In the genomic region with DNA sequence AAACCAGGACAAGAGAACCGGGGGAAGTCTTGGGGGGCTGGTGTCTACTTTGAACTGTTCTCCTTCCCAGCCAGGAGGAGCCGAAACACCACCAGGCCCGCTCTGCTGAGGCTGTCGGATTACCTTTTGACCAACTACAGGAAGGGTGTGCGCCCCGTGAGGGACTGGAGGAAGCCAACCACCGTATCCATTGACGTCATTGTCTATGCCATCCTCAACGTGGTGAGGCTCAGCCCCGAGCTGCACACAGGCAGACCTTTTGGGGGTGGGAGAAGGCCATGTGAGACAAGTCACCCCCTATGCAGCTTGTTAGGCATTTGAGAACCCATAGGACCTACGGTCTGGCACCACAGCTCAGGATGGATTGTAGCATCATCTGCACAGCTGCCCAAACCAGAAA, we compare ENCODE assay signal across 36 cellular contexts. TPM values are rescaled to one million over a fixed set of nuclear protein-coding genes. Genes with fewer than 3 reads are reported as not detected.
DNase-seq lines count a peak whose midpoint lies in the region; ATAC-seq and TF ChIP-seq lines count a peak whose summit lies in the region.
"Had no signal": no experiment of that assay in that cellular context is flagged by ENCODE, and none has a peak within 500 bp of the region (broad histone marks: within the 10 kb centered on the region; RNA-seq: fewer than 3 reads in every experiment).

No MANE protein-coding gene starts in this region.

- no peak for TF ChIP-seq CTCF in Peyer's patch (IDR thresholded peaks at IDR 0.05)
- TF ChIP-seq CTCF in mucosa of descending colon (IDR thresholded peaks at IDR 0.05) = no peak
- no peak for TF ChIP-seq CTCF in sigmoid colon (IDR thresholded peaks at IDR 0.05)

- peaks cover 3% of the 10 kb centered on the region for H3K4me1 Mint-ChIP-seq in activated CD4-positive, alpha-beta T cell treated with anti-CD3 and anti-CD28 coated beads, Interleukin-2, amount 10 ng/mL, durations not matched to agents 7 days and 5 days
- H3K4me1 Mint-ChIP-seq: activated naive CD4-positive, alpha-beta T cell treated with anti-CD3 and anti-CD28 coated beads, Interleukin-2, amount 10 ng/mL, durations not matched to agents 7 days and 5 days had no signal

- H3K27me3 Mint-ChIP-seq in activated CD4-positive, alpha-beta T cell treated with anti-CD3 and anti-CD28 coated beads, Interleukin-2, amount 10 ng/mL, durations not matched to agents 7 days and 5 days = no peaks in the 10 kb centered on the region

- H3K4me1 ChIP-seq in BLaER1 (peaks cover 42% of the 10 kb centered on the region), Peyer's patch (peaks cover 0 to 2% (median 0%) of the 10 kb centered on the region in 4 donors), mucosa of descending colon (ENCODE audit: low read depth) (no peaks in the 10 kb centered on the region), sigmoid colon (peaks cover 0 to 4% (median 0%) of the 10 kb centered on the region in 4 donors)
- H3K4me1 ChIP-seq: lower lobe of right lung, uterus had no signal

- no peak overlapping the region for H3K27ac Mint-ChIP-seq in activated CD4-positive, alpha-beta T cell treated with anti-CD3 and anti-CD28 coated beads, Interleukin-2, amount 10 ng/mL, durations not matched to agents 7 days and 5 days
- H3K27ac Mint-ChIP-seq: activated naive CD4-positive, alpha-beta T cell treated with anti-CD3 and anti-CD28 coated beads, Interleukin-2, amount 10 ng/mL, durations not matched to agents 7 days and 5 days; brain; CD8-positive, alpha-beta T cell; nephron; T-helper 1 cell treated with Interleukin-12 subunit alpha and Interleukin-12 subunit beta and Interleukin-4 antibody, amounts not matched to agents 30 μg/mL and 1 μg/mL, for 36 hours had no signal

- intact Hi-C loops in mucosa of descending colon (cut with DNase I, micrococcal nuclease) = no loop called here
- intact Hi-C loops in sciatic nerve (cut with DNase I) = no loop called here
- intact Hi-C loops in sigmoid colon (cut with DNase I) = no loop called here

- peak overlapping the region; percentile 75 for H3K4me2 ChIP-seq in BLaER1

- no peaks in the 10 kb centered on the region for H3K9me3 Mint-ChIP-seq in activated CD4-positive, alpha-beta T cell treated with anti-CD3 and anti-CD28 coated beads, Interleukin-2, amount 10 ng/mL, durations not matched to agents 7 days and 5 days
- H3K9me3 Mint-ChIP-seq: activated naive CD4-positive, alpha-beta T cell treated with anti-CD3 and anti-CD28 coated beads, Interleukin-2, amount 10 ng/mL, durations not matched to agents 7 days and 5 days; brain; CD8-positive, alpha-beta T cell; nephron; T-helper 1 cell treated with Interleukin-12 subunit alpha and Interleukin-12 subunit beta and Interleukin-4 antibody, amounts not matched to agents 30 μg/mL and 1 μg/mL, for 36 hours had no signal

- H3K27ac ChIP-seq in BLaER1 (no peak overlapping the region), Peyer's patch (peak overlapping the region in 2 of 4 donors; percentile 12 to 66), sigmoid colon (no peak overlapping the region)
- H3K27ac ChIP-seq: dorsolateral prefrontal cortex, gastrocnemius medialis, GM23248, lower lobe of right lung, ovary, RWPE1, skin epidermis, thyroid gland, uterus had no signal

- CTCF ChIA-PET in activated CD4-positive, alpha-beta T cell treated with anti-CD3 and anti-CD28 coated beads, Interleukin-2, amount 10 ng/mL, durations not matched to agents 7 days and 5 days (lab: Charles Lee) = no interaction called here

- no peaks in the 10 kb centered on the region for H3K36me3 Mint-ChIP-seq in activated CD4-positive, alpha-beta T cell treated with anti-CD3 and anti-CD28 coated beads, Interleukin-2, amount 10 ng/mL, durations not matched to agents 7 days and 5 days (ENCODE audit: low read depth)
- H3K36me3 Mint-ChIP-seq: activated naive CD4-positive, alpha-beta T cell treated with anti-CD3 and anti-CD28 coated beads, Interleukin-2, amount 10 ng/mL, durations not matched to agents 7 days and 5 days; brain; CD8-positive, alpha-beta T cell had no signal

- no peak overlapping the region for H3K9ac ChIP-seq in BLaER1
- H3K9ac ChIP-seq: GM23248 had no signal

- WGBS in sigmoid colon, 2 donors = 79 to 86% methylated on average over 11 of the region's 11 CpGs

- TF ChIP-seq EP300 in sigmoid colon (IDR thresholded peaks at IDR 0.05) = no peak

- ATAC-seq in GM19351 (IDR thresholded peaks at IDR 0.05; ENCODE audit: unreplicated experiment) (peak; percentile 40), mucosa of descending colon (peak; percentile 31), sciatic nerve (no peak)
- ATAC-seq: activated CD4-positive, CD25-positive, alpha-beta regulatory T cell treated with anti-CD3 and anti-CD28 coated beads, Interleukin-2, amount 50 U/mL, for 24 hours; CD8-positive, alpha-beta T cell; gastrocnemius medialis; K562; lower lobe of right lung had no signal

- H4K20me1 ChIP-seq in BLaER1 = peaks cover 9% of the 10 kb centered on the region; the same call in 1 of the 2 replicates

- POLR2A ChIA-PET in activated CD4-positive, alpha-beta T cell treated with anti-CD3 and anti-CD28 coated beads, Interleukin-2, amount 10 ng/mL, durations not matched to agents 7 days and 5 days (lab: Charles Lee) = no interaction called here

- H3K36me3 ChIP-seq in BLaER1 (no peaks in the 10 kb centered on the region), Peyer's patch (no peaks in the 10 kb centered on the region), mucosa of descending colon (ENCODE audit: low read depth) (no peaks in the 10 kb centered on the region), sigmoid colon (no peaks in the 10 kb centered on the region)
- H3K36me3 ChIP-seq: gastrocnemius medialis, lower lobe of right lung, ovary, thyroid gland, uterus had no signal

- H3K9me3 ChIP-seq in BLaER1 (no peaks in the 10 kb centered on the region), Peyer's patch (no peaks in the 10 kb centered on the region), mucosa of descending colon (no peaks in the 10 kb centered on the region), sigmoid colon (no peaks in the 10 kb centered on the region)
- H3K9me3 ChIP-seq: gastrocnemius medialis, lower lobe of right lung, ovary, thyroid gland, uterus had no signal

- TF ChIP-seq POLR2A in Peyer's patch (IDR thresholded peaks at IDR 0.05) (no peak), sigmoid colon (IDR thresholded peaks at IDR 0.05) (no peak)

- H3K27me3 ChIP-seq in BLaER1 = 0 out of 2 replicates have a peak, but pooled peaks cover 8% of the 10 kb centered on the region
- no peaks in the 10 kb centered on the region for H3K27me3 ChIP-seq in Peyer's patch
- peaks cover 5 to 55% (median 6%) of the 10 kb centered on the region in 3 donors for H3K27me3 ChIP-seq in sigmoid colon
- H3K27me3 ChIP-seq: ovary, thyroid gland, uterus had no signal

- no peak overlapping the region for H3K4me3 Mint-ChIP-seq in activated CD4-positive, alpha-beta T cell treated with anti-CD3 and anti-CD28 coated beads, Interleukin-2, amount 10 ng/mL, durations not matched to agents 7 days and 5 days
- H3K4me3 Mint-ChIP-seq: activated naive CD4-positive, alpha-beta T cell treated with anti-CD3 and anti-CD28 coated beads, Interleukin-2, amount 10 ng/mL, durations not matched to agents 7 days and 5 days; brain; CD8-positive, alpha-beta T cell; nephron; T-helper 1 cell treated with Interleukin-12 subunit alpha and Interleukin-12 subunit beta and Interleukin-4 antibody, amounts not matched to agents 30 μg/mL and 1 μg/mL, for 36 hours had no signal

- DNase-seq in Peyer's patch = peak in 2 of 3 donors; percentile 78 to 79
- DNase-seq in mucosa of descending colon = peak in 1 of 3 donors; percentile 57
- DNase-seq in sciatic nerve (ENCODE audit: low spot score) = no peak
- DNase-seq in activated CD4-positive, alpha-beta T cell treated with anti-CD3 and anti-CD28 coated beads, Interleukin-2, amount 10 ng/mL, durations not matched to agents 7 days and 5 days = no peak
- DNase-seq in HuH-7 (ENCODE audit: low spot score) = no peak
- DNase-seq in sigmoid colon = no peak
- DNase-seq: activated CD4-positive, alpha-beta T cell treated with anti-CD3 and anti-CD28 coated beads, Interleukin-2, amount 50 U/mL, for 48 hours; activated naive CD4-positive, alpha-beta T cell treated with anti-CD3 and anti-CD28 coated beads, Interleukin-2, amount 10 ng/mL, durations not matched to agents 7 days and 5 days; AML-193; amniotic stem cell; CD8-positive, alpha-beta T cell; dorsolateral prefrontal cortex; EL; gastrocnemius medialis; GM23248; hippocampal formation; lower lobe of right lung; NCI-H1092 treated with DMSO at 0.1 percent for 48 hours; NCI-H187; NCI-H446 treated with DMSO at 0.1 percent for 48 hours; NCI-H82; ovary; thyroid gland; uterus had no signal

- H3K4me3 ChIP-seq in BLaER1 = no peak overlapping the region
- H3K4me3 ChIP-seq in Peyer's patch = no peak overlapping the region
- H3K4me3 ChIP-seq in mucosa of descending colon = no peak overlapping the region
- no peak overlapping the region for H3K4me3 ChIP-seq in sigmoid colon
- H3K4me3 ChIP-seq: dorsolateral prefrontal cortex, gastrocnemius medialis, GM23248, K562, lower lobe of right lung, ovary, skin epidermis, thyroid gland, uterus had no signal

RNA-seq across cellular contexts. Expression of gene HTR3A, which starts 2.8 kb away (rescaled TPM):
- total RNA-seq in Peyer's patch (1 to 10 TPM in 1 of 4 donors, under 1 TPM in 2, not detected in 1; 0.80 to 1.7 (median 0.95) TPM), mucosa of descending colon (1 to 10 TPM in 1 of 3 donors, under 1 TPM in 1, not detected in 1; 0.17 to 4.1 TPM), sciatic nerve (not detected), sigmoid colon (1 to 10 TPM; 1.1 to 4.5 (median 2.8) TPM)
- total RNA-seq in activated CD4-positive, alpha-beta T cell treated with anti-CD3 and anti-CD28 coated beads, Interleukin-2, amount 10 ng/mL, durations not matched to agents 7 days and 5 days = not detected
- polyA plus RNA-seq in sigmoid colon = 1 to 10 TPM in 1 of 3 donors, not detected in 2; 1.5 TPM
- total RNA-seq: A673; CD8-positive, alpha-beta T cell; gastrocnemius medialis; GM23248; HT-29; K562; lower lobe of right lung; M059J; ovary; thyroid gland had no signal
- polyA plus RNA-seq: GM23248, K562, ovary had no signal

Comparison
In these comparisons a context has a peak if more than half of its experiments do, and no peak if none do; other contexts are left out.
1. DNase-seq: peak in Peyer's patch (2 of 3); none in sciatic nerve (single experiment), activated CD4-positive, alpha-beta T cell treated with anti-CD3 and anti-CD28 coated beads, Interleukin-2, amount 10 ng/mL, durations not matched to agents 7 days and 5 days (single experiment), HuH-7 (single experiment) and sigmoid colon (single experiment).